Comparison of ENCODE assay signal across 23 cellular contexts in the genomic region with DNA sequence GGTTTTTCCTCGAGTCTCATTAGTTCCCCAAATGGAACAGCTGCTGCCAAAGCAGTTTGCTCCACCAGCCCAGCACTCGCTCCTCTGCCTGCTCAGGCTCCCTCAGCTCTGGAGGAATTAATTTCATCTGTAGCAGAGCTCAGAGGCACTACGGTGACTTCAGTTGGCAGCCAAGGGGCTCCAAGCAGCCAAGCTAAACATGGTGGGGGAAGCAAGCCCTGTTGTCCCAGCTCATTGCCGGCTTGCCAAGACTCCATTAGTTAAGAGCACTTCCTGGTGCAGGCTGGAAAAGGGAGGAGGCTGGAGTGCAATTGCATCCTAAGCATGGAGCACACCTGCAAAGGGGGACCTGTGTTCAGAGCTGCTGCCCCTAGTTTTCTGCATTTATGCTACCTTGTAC.
DNase-seq lines count a peak whose midpoint lies in the region; ATAC-seq and TF ChIP-seq lines count a peak whose summit lies in the region.
"Had no signal": no experiment of that assay in that cellular context is flagged by ENCODE, and none has a peak within 500 bp of the region (broad histone marks: within the 10 kb centered on the region; RNA-seq: fewer than 3 reads in every experiment).

No MANE protein-coding gene starts in this region.

- CTCF ChIA-PET in CD4-positive, alpha-beta T cell (lab: Charles Lee), result no interaction called here

- POLR2A ChIA-PET in CD4-positive, alpha-beta T cell (lab: Charles Lee), result no interaction called here

- H3K4ac ChIP-seq in mesendoderm (ENCODE audit: low read depth, low read length), result no peak overlapping the region

- no peak overlapping the region for H2BK15ac ChIP-seq in mesendoderm (replicated peaks; ENCODE audit: low read depth)

- H3K36me3 ChIP-seq in mesendoderm (ENCODE audit: control insufficient read depth, insufficient read depth, low read length), result no peaks in the 10 kb centered on the region
- H3K36me3 ChIP-seq: BE2C, HAP-1 had no signal

- no peak overlapping the region for H3K56ac ChIP-seq in mesendoderm (ENCODE audit: low read length)

- no peak overlapping the region for H4K5ac ChIP-seq in mesendoderm (ENCODE audit: low read length)

- peaks cover 23% of the 10 kb centered on the region for H3K27me3 Mint-ChIP-seq in CD4-positive, alpha-beta T cell
- H3K27me3 Mint-ChIP-seq: activated CD4-positive, alpha-beta T cell treated with anti-CD3 and anti-CD28 coated beads for 36 hours; activated naive CD4-positive, alpha-beta T cell treated with anti-CD3 and anti-CD28 coated beads, Interleukin-2, amount 10 ng/mL, durations not matched to agents 7 days and 5 days; memory B cell had no signal

- H3K18ac ChIP-seq in mesendoderm (ENCODE audit: low read length), result no peak overlapping the region

- no peaks in the 10 kb centered on the region for H3K4me1 Mint-ChIP-seq in CD4-positive, alpha-beta T cell (ENCODE audit: low read depth)
- H3K4me1 Mint-ChIP-seq: activated CD4-positive, alpha-beta T cell treated with anti-CD3 and anti-CD28 coated beads for 36 hours; activated naive CD4-positive, alpha-beta T cell treated with anti-CD3 and anti-CD28 coated beads, Interleukin-2, amount 10 ng/mL, durations not matched to agents 7 days and 5 days; memory B cell; T-helper 17 cell had no signal

- H2AK5ac ChIP-seq in mesendoderm (ENCODE audit: low read length), result no peak overlapping the region

- no peaks in the 10 kb centered on the region for H3K9me3 ChIP-seq in CD4-positive, alpha-beta T cell (ENCODE audit: control insufficient read depth, low read length)
- H3K9me3 ChIP-seq: A549, HAP-1, psoas muscle had no signal

- no peak overlapping the region for H3K9ac ChIP-seq in mesendoderm (ENCODE audit: low read length)

- no peaks in the 10 kb centered on the region for H3K9me3 Mint-ChIP-seq in CD4-positive, alpha-beta T cell
- H3K9me3 Mint-ChIP-seq: activated naive CD4-positive, alpha-beta T cell treated with anti-CD3 and anti-CD28 coated beads, Interleukin-2, amount 10 ng/mL, durations not matched to agents 7 days and 5 days; activated T-cell treated with anti-CD3 and anti-CD28 coated beads, Interleukin-2, amount 50 U/mL, for 4 hours had no signal

- H3K79me2 ChIP-seq in mesendoderm (ENCODE audit: control insufficient read depth, insufficient read depth, low read length), result no peaks in the 10 kb centered on the region

- intact Hi-C loops in CD4-positive, alpha-beta T cell (cut with DNase I, micrococcal nuclease), result no loop called here

- H3K27me3 ChIP-seq in mesendoderm (ENCODE audit: insufficient read depth, low read length, poor library complexity), result no peaks in the 10 kb centered on the region
- H3K27me3 ChIP-seq in CD4-positive, alpha-beta T cell (ENCODE audit: control insufficient read depth, insufficient read depth, low read length), result no peaks in the 10 kb centered on the region
- H3K27me3 ChIP-seq: BE2C had no signal

- no CpG with 5 or more reads among the region's 4 CpGs for WGBS in mesendoderm (ENCODE audit: extremely low coverage, insufficient coverage, low lambda C conversion rate)

- no peak overlapping the region for H3K4me2 ChIP-seq in mesendoderm (ENCODE audit: low read length)
- H3K4me2 ChIP-seq: A549 had no signal

- H3K79me1 ChIP-seq in mesendoderm (ENCODE audit: low read length), result no peaks in the 10 kb centered on the region

- H3K23ac ChIP-seq in mesendoderm (ENCODE audit: low read length), result peak overlapping the region; percentile 68

- DNase-seq in NCI-H1105 treated with DMSO at 0.1 percent for 48 hours (lab: John Stamatoyannopoulos, UW) (peak; percentile 46), coronary artery (ENCODE audit: low spot score) (peak; percentile 24), mesendoderm (no peak), NCI-H82 (lab: John Stamatoyannopoulos, UW) (no peak), GM03348 (ENCODE audit: low spot score) (no peak)
- DNase-seq in CD4-positive, alpha-beta T cell, result no peak
- DNase-seq: activated CD4-positive, alpha-beta T cell treated with anti-CD3 and anti-CD28 coated beads for 36 hours; activated naive CD4-positive, alpha-beta T cell treated with anti-CD3 and anti-CD28 coated beads, Interleukin-2, amount 10 ng/mL, durations not matched to agents 7 days and 5 days; activated T-cell treated with anti-CD3 and anti-CD28 coated beads, Interleukin-2, amount 50 U/mL, for 4 hours; BE2C; DND-41; Karpas-422; NCI-H1048; NCI-H524 treated with DMSO at 0.1 percent for 48 hours; small intestine; stimulated activated CD4-positive, alpha-beta T cell treated with anti-CD3 and anti-CD28 coated beads, Interleukin-2, amount 100 ng/mL, for 24 hours; T-helper 17 cell had no signal

- H3K4me3 ChIP-seq in coronary artery (no peak overlapping the region), mesendoderm (ENCODE audit: low read length) (no peak overlapping the region)
- H3K4me3 ChIP-seq: A549, HAP-1, psoas muscle had no signal

- TF ChIP-seq CTCF in C4-2B (conservative IDR thresholded peaks at IDR 0.05) (no peak), coronary artery (IDR thresholded peaks at IDR 0.05) (no peak)
- TF ChIP-seq CTCF in CD4-positive, alpha-beta T cell (IDR thresholded peaks at IDR 0.05), result no peak

- no peak overlapping the region for H2BK120ac ChIP-seq in mesendoderm (ENCODE audit: low read depth, low read length)

- H3K4me1 ChIP-seq in mesendoderm (ENCODE audit: control insufficient read depth, low read depth, low read length), result no peaks in the 10 kb centered on the region
- H3K4me1 ChIP-seq: A549, BE2C, HAP-1, psoas muscle had no signal

- no peak overlapping the region for H4K8ac ChIP-seq in mesendoderm (ENCODE audit: low read depth, low read length)

- no peak overlapping the region for H3K4me3 Mint-ChIP-seq in CD4-positive, alpha-beta T cell
- H3K4me3 Mint-ChIP-seq: activated CD4-positive, alpha-beta T cell treated with anti-CD3 and anti-CD28 coated beads for 36 hours; activated naive CD4-positive, alpha-beta T cell treated with anti-CD3 and anti-CD28 coated beads, Interleukin-2, amount 10 ng/mL, durations not matched to agents 7 days and 5 days; activated T-cell treated with anti-CD3 and anti-CD28 coated beads, Interleukin-2, amount 50 U/mL, for 4 hours; memory B cell; T-helper 17 cell had no signal

- no peak for ATAC-seq in GM18867 (IDR thresholded peaks at IDR 0.05; ENCODE audit: unreplicated experiment)
- ATAC-seq in CD4-positive, alpha-beta T cell (ENCODE audit: poor library complexity), result no peak
- ATAC-seq: A549; activated CD4-positive, alpha-beta T cell treated with anti-CD3 and anti-CD28 coated beads for 36 hours; activated T-cell treated with anti-CD3 and anti-CD28 coated beads, Interleukin-2, amount 50 U/mL, for 4 hours; psoas muscle; T-helper 17 cell had no signal

- no peaks in the 10 kb centered on the region for H3K36me3 Mint-ChIP-seq in CD4-positive, alpha-beta T cell (ENCODE audit: low read depth)
- H3K36me3 Mint-ChIP-seq: activated naive CD4-positive, alpha-beta T cell treated with anti-CD3 and anti-CD28 coated beads, Interleukin-2, amount 10 ng/mL, durations not matched to agents 7 days and 5 days; memory B cell had no signal

- H3K27ac Mint-ChIP-seq in CD4-positive, alpha-beta T cell, result no peak overlapping the region
- H3K27ac Mint-ChIP-seq: activated CD4-positive, alpha-beta T cell treated with anti-CD3 and anti-CD28 coated beads for 36 hours; activated naive CD4-positive, alpha-beta T cell treated with anti-CD3 and anti-CD28 coated beads, Interleukin-2, amount 10 ng/mL, durations not matched to agents 7 days and 5 days; memory B cell; T-helper 17 cell had no signal

- no peak overlapping the region for H2BK5ac ChIP-seq in mesendoderm (ENCODE audit: low read length)

- H3K27ac ChIP-seq in C4-2B, result peak overlapping the region; percentile 34; the same call in 1 of the 2 replicates
- H3K27ac ChIP-seq in coronary artery, result no peak overlapping the region
- no peak overlapping the region for H3K27ac ChIP-seq in mesendoderm (ENCODE audit: low read depth, low read length)
- H3K27ac ChIP-seq in CD4-positive, alpha-beta T cell (ENCODE audit: low read depth, low read length), result no peak overlapping the region
- H3K27ac ChIP-seq: A549, psoas muscle had no signal

Comparison
In these comparisons a context has a peak if more than half of its experiments do, and no peak if none do; other contexts are left out.
1. DNase-seq: peak in NCI-H1105 treated with DMSO at 0.1 percent for 48 hours (single experiment) and coronary artery (single experiment); none in mesendoderm (single experiment), NCI-H82 (single experiment), CD4-positive, alpha-beta T cell (0 of 10) and GM03348 (single experiment).